ENCODE assay signal across 33 cellular contexts in genomic region chr16:70342016-70342415, GRCh38. TPM values are rescaled to one million over a fixed set of nuclear protein-coding genes. Genes with fewer than 3 reads are reported as not detected.
DNase-seq lines count a peak whose midpoint lies in the region; ATAC-seq and TF ChIP-seq lines count a peak whose summit lies in the region.
"Had no signal": no experiment of that assay in that cellular context is flagged by ENCODE, and none has a peak within 500 bp of the region (broad histone marks: within the 10 kb centered on the region; RNA-seq: fewer than 3 reads in every experiment).

No MANE protein-coding gene starts in this region.

- H3K79me2 ChIP-seq in smooth muscle cell (ENCODE audit: low read depth), result peaks cover 1% of the 10 kb centered on the region

- H2AFZ ChIP-seq in smooth muscle cell (ENCODE audit: low read depth), result no peak overlapping the region

- H3K27me3 Mint-ChIP-seq in activated T-cell treated with anti-CD3 and anti-CD28 coated beads, Interleukin-2, amount 50 U/mL, for 24 hours, result no peaks in the 10 kb centered on the region
- H3K27me3 Mint-ChIP-seq in activated T-cell treated with anti-CD3 and anti-CD28 coated beads, Interleukin-2, amount 50 U/mL, for 72 hours (ENCODE audit: low read depth), result no peaks in the 10 kb centered on the region
- H3K27me3 Mint-ChIP-seq: activated B cell treated with CpG ODN at 0.5 μM for 24 hours; activated naive CD8-positive, alpha-beta T cell treated with anti-CD3 and anti-CD28 coated beads, Interleukin-2, amount 10 ng/mL, durations not matched to agents 7 days and 5 days; naive B cell had no signal

- no peak for DNase-seq in activated T-cell treated with anti-CD3 and anti-CD28 coated beads, Interleukin-2, amount 50 U/mL, for 24 hours
- no peak for DNase-seq in activated T-cell treated with anti-CD3 and anti-CD28 coated beads, Interleukin-2, amount 50 U/mL, for 72 hours
- DNase-seq in NT2/D1 (ENCODE audit: low read depth, low spot score) (no peak), left ventricle myocardium inferior (no peak), smooth muscle cell (lab: John Stamatoyannopoulos, UW; ENCODE audit: unreplicated experiment) (no peak)
- no peak for DNase-seq in stimulated activated effector memory CD8-positive, alpha-beta T cell treated with anti-CD3 and anti-CD28 coated beads, Interleukin-12 subunit alpha, Interleukin-12 subunit beta, amount 100 ng/mL, for 72 hours (ENCODE audit: low spot score in 2 of 2)
- DNase-seq: ACHN; activated B cell treated with CpG ODN at 0.5 μM for 24 hours; activated CD4-positive, alpha-beta T cell treated with anti-CD3 and anti-CD28 coated beads, Interleukin-2, amount 50 U/mL, for 48 hours; activated effector memory CD4-positive, alpha-beta T cell treated with anti-CD3 and anti-CD28 coated beads, Interleukin-2, amount 50 U/mL, for 16 hours; activated naive CD8-positive, alpha-beta T cell treated with anti-CD3 and anti-CD28 coated beads, Interleukin-2, amount 10 ng/mL, durations not matched to agents 7 days and 5 days; BE2C; caudate nucleus; dermis blood vessel endothelial cell; hypothalamus; immature natural killer cell; left lung; MG63; naive B cell; NCI-H1417 treated with DMSO at 0.1 percent for 48 hours; NCI-H2107; NCI-H524; NK-92 treated with Interleukin-12 subunit alpha and Interleukin-12 subunit beta, amount 100 ng/mL, for 24 hours; retina; SIG-M5; spleen; SW 1271; T1000 had no signal

- no peak for ATAC-seq in activated T-cell treated with anti-CD3 and anti-CD28 coated beads, Interleukin-2, amount 50 U/mL, for 72 hours (replicated peaks in 1 of 2)
- no peak for ATAC-seq in stimulated activated effector memory CD8-positive, alpha-beta T cell treated with anti-CD3 and anti-CD28 coated beads, Interleukin-12 subunit alpha, Interleukin-12 subunit beta, amount 100 ng/mL, for 72 hours
- no peak for ATAC-seq in activated CD4-positive, CD25-positive, alpha-beta regulatory T cell treated with anti-CD3 and anti-CD28 coated beads, Interleukin-2, amount 50 U/mL, for 24 hours
- no peak for ATAC-seq in HG03139 (IDR thresholded peaks at IDR 0.05; ENCODE audit: unreplicated experiment)
- ATAC-seq: gastroesophageal sphincter, left lung had no signal

- H3K4me1 Mint-ChIP-seq in activated T-cell treated with anti-CD3 and anti-CD28 coated beads, Interleukin-2, amount 50 U/mL, for 24 hours (ENCODE audit: low read depth), result peaks cover 9% of the 10 kb centered on the region
- peaks cover 10% of the 10 kb centered on the region for H3K4me1 Mint-ChIP-seq in activated T-cell treated with anti-CD3 and anti-CD28 coated beads, Interleukin-2, amount 50 U/mL, for 72 hours (ENCODE audit: low read depth)
- peaks cover 5% of the 10 kb centered on the region for H3K4me1 Mint-ChIP-seq in stimulated activated effector memory CD8-positive, alpha-beta T cell treated with anti-CD3 and anti-CD28 coated beads, Interleukin-12 subunit alpha, Interleukin-12 subunit beta, amount 100 ng/mL, for 72 hours

- H3K36me3 ChIP-seq in NT2/D1 (ENCODE audit: insufficient read depth, insufficient read length, low read length) (peaks cover 37% of the 10 kb centered on the region), left ventricle myocardium inferior (no peaks in the 10 kb centered on the region), smooth muscle cell (ENCODE audit: low read depth) (no peaks in the 10 kb centered on the region)
- H3K36me3 ChIP-seq: ascending aorta, gastroesophageal sphincter, MG63 had no signal

- intact Hi-C loops in left ventricle myocardium inferior (cut with micrococcal nuclease), result no loop called here

- peaks cover 21% of the 10 kb centered on the region for H3K36me3 Mint-ChIP-seq in activated T-cell treated with anti-CD3 and anti-CD28 coated beads, Interleukin-2, amount 50 U/mL, for 24 hours (ENCODE audit: low read depth)
- H3K36me3 Mint-ChIP-seq in activated T-cell treated with anti-CD3 and anti-CD28 coated beads, Interleukin-2, amount 50 U/mL, for 72 hours (ENCODE audit: insufficient read depth in 2 of 2), result peaks cover 0 to 4% of the 10 kb centered on the region in 2 donors
- H3K36me3 Mint-ChIP-seq in stimulated activated effector memory CD8-positive, alpha-beta T cell treated with anti-CD3 and anti-CD28 coated beads, Interleukin-12 subunit alpha, Interleukin-12 subunit beta, amount 100 ng/mL, for 72 hours, result peaks cover 21% of the 10 kb centered on the region
- H3K36me3 Mint-ChIP-seq: immature natural killer cell, naive B cell had no signal

- H3K27ac ChIP-seq in left ventricle myocardium inferior (replicated peaks) (peak overlapping the region; percentile 58), smooth muscle cell (ENCODE audit: low read depth) (no peak overlapping the region)
- H3K27ac ChIP-seq: ascending aorta, gastroesophageal sphincter, left lung, spleen, tibial nerve had no signal

- no peak overlapping the region for H3K4me3 Mint-ChIP-seq in activated T-cell treated with anti-CD3 and anti-CD28 coated beads, Interleukin-2, amount 50 U/mL, for 24 hours
- no peak overlapping the region for H3K4me3 Mint-ChIP-seq in activated T-cell treated with anti-CD3 and anti-CD28 coated beads, Interleukin-2, amount 50 U/mL, for 72 hours
- H3K4me3 Mint-ChIP-seq in stimulated activated effector memory CD8-positive, alpha-beta T cell treated with anti-CD3 and anti-CD28 coated beads, Interleukin-12 subunit alpha, Interleukin-12 subunit beta, amount 100 ng/mL, for 72 hours, result no peak overlapping the region
- H3K4me3 Mint-ChIP-seq: activated B cell treated with CpG ODN at 0.5 μM for 24 hours; activated naive CD8-positive, alpha-beta T cell treated with anti-CD3 and anti-CD28 coated beads, Interleukin-2, amount 10 ng/mL, durations not matched to agents 7 days and 5 days; immature natural killer cell had no signal

- TF ChIP-seq CTCF in left ventricle myocardium inferior (IDR thresholded peaks at IDR 0.05; ENCODE audit: borderline replicate concordance), result peak; percentile 16
- no peak for TF ChIP-seq CTCF in smooth muscle cell (IDR thresholded peaks at IDR 0.05; ENCODE audit: borderline replicate concordance, insufficient read depth, poor library complexity, severe bottlenecking)

- peak overlapping the region; percentile 24 for H3K9ac ChIP-seq in NT2/D1 (ENCODE audit: insufficient read length, low read depth)
- no peak overlapping the region for H3K9ac ChIP-seq in smooth muscle cell (ENCODE audit: low read depth)

- peaks cover 4% of the 10 kb centered on the region for H3K4me1 ChIP-seq in NT2/D1 (ENCODE audit: insufficient read depth, insufficient read length)
- H3K4me1 ChIP-seq in left ventricle myocardium inferior, result peaks cover 13% of the 10 kb centered on the region
- peaks cover 5% of the 10 kb centered on the region for H3K4me1 ChIP-seq in smooth muscle cell (ENCODE audit: low read depth)
- H3K4me1 ChIP-seq: BE2C had no signal

- no peaks in the 10 kb centered on the region for H4K20me1 ChIP-seq in smooth muscle cell (ENCODE audit: low read depth)

- H3K4me3 ChIP-seq in NT2/D1 (ENCODE audit: insufficient read length, low read depth) (no peak overlapping the region), left ventricle myocardium inferior (no peak overlapping the region), smooth muscle cell (no peak overlapping the region)
- H3K4me3 ChIP-seq: ascending aorta, gastroesophageal sphincter, left lung, MG63, spleen, tibial nerve had no signal

- no peaks in the 10 kb centered on the region for H3K9me3 ChIP-seq in NT2/D1 (ENCODE audit: insufficient read depth, low read length)
- H3K9me3 ChIP-seq in left ventricle myocardium inferior (replicated peaks), result no peaks in the 10 kb centered on the region
- H3K9me3 ChIP-seq in smooth muscle cell (replicated peaks; ENCODE audit: low read depth), result no peaks in the 10 kb centered on the region
- H3K9me3 ChIP-seq: ascending aorta, BE2C, gastroesophageal sphincter, left lung, MG63, spleen, tibial nerve had no signal

- H3K4me2 ChIP-seq in smooth muscle cell, result no peak overlapping the region

- H3K9me3 Mint-ChIP-seq in activated T-cell treated with anti-CD3 and anti-CD28 coated beads, Interleukin-2, amount 50 U/mL, for 24 hours, result no peaks in the 10 kb centered on the region
- no peaks in the 10 kb centered on the region for H3K9me3 Mint-ChIP-seq in activated T-cell treated with anti-CD3 and anti-CD28 coated beads, Interleukin-2, amount 50 U/mL, for 72 hours
- no peaks in the 10 kb centered on the region for H3K9me3 Mint-ChIP-seq in stimulated activated effector memory CD8-positive, alpha-beta T cell treated with anti-CD3 and anti-CD28 coated beads, Interleukin-12 subunit alpha, Interleukin-12 subunit beta, amount 100 ng/mL, for 72 hours
- H3K9me3 Mint-ChIP-seq: activated B cell treated with CpG ODN at 0.5 μM for 24 hours; activated naive CD8-positive, alpha-beta T cell treated with anti-CD3 and anti-CD28 coated beads, Interleukin-2, amount 10 ng/mL, durations not matched to agents 7 days and 5 days; immature natural killer cell; naive B cell had no signal

- 85% methylated on average over 3 of the region's 3 CpGs for WGBS in smooth muscle cell (ENCODE audit: low lambda C conversion rate)

- no peaks in the 10 kb centered on the region for H3F3A ChIP-seq in smooth muscle cell (ENCODE audit: low read depth)

- peak overlapping the region; percentile 50 for H3K27ac Mint-ChIP-seq in activated T-cell treated with anti-CD3 and anti-CD28 coated beads, Interleukin-2, amount 50 U/mL, for 24 hours
- H3K27ac Mint-ChIP-seq in activated T-cell treated with anti-CD3 and anti-CD28 coated beads, Interleukin-2, amount 50 U/mL, for 72 hours, result no peak overlapping the region
- H3K27ac Mint-ChIP-seq in stimulated activated effector memory CD8-positive, alpha-beta T cell treated with anti-CD3 and anti-CD28 coated beads, Interleukin-12 subunit alpha, Interleukin-12 subunit beta, amount 100 ng/mL, for 72 hours, result peak overlapping the region; percentile 3
- H3K27ac Mint-ChIP-seq: activated B cell treated with CpG ODN at 0.5 μM for 24 hours; activated naive CD8-positive, alpha-beta T cell treated with anti-CD3 and anti-CD28 coated beads, Interleukin-2, amount 10 ng/mL, durations not matched to agents 7 days and 5 days had no signal

- H3K27me3 ChIP-seq in NT2/D1 (ENCODE audit: insufficient read depth, insufficient read length) (no peaks in the 10 kb centered on the region), left ventricle myocardium inferior (ENCODE audit: low read depth) (no peaks in the 10 kb centered on the region), smooth muscle cell (ENCODE audit: low read depth) (no peaks in the 10 kb centered on the region)
- H3K27me3 ChIP-seq: ascending aorta, BE2C, gastroesophageal sphincter, left lung, MG63, spleen, tibial nerve had no signal

RNA-seq across cellular contexts. Expression of gene DDX19A, which starts 4.7 kb away (rescaled TPM):
- 10 to 100 TPM; 37.1 to 46.8 TPM for total RNA-seq in activated T-cell treated with anti-CD3 and anti-CD28 coated beads, Interleukin-2, amount 50 U/mL, for 72 hours
- total RNA-seq in left ventricle myocardium inferior (27.1 TPM), smooth muscle cell (33.9 and 38.8 TPM in 2 replicates)
- polyA plus RNA-seq in smooth muscle cell, result 32.8 and 39.2 TPM in 2 replicates

RNA-seq across cellular contexts. Expression of gene DDX19B, which starts 43.0 kb away (rescaled TPM):
- total RNA-seq in activated T-cell treated with anti-CD3 and anti-CD28 coated beads, Interleukin-2, amount 50 U/mL, for 72 hours, result 10 to 100 TPM; 52.6 to 61.0 TPM
- total RNA-seq in left ventricle myocardium inferior (13.7 TPM), smooth muscle cell (24.5 and 49.6 TPM in 2 replicates)
- 31.8 and 40.9 TPM in 2 replicates for polyA plus RNA-seq in smooth muscle cell

RNA-seq across cellular contexts. Expression of gene AARS1, which starts 52.7 kb away (rescaled TPM):
- total RNA-seq in activated T-cell treated with anti-CD3 and anti-CD28 coated beads, Interleukin-2, amount 50 U/mL, for 72 hours, result 100 to 1,000 TPM; 273 to 308 TPM
- 61.0 TPM for total RNA-seq in left ventricle myocardium inferior
- 54.0 and 67.0 TPM in 2 replicates for total RNA-seq in smooth muscle cell
- polyA plus RNA-seq in smooth muscle cell, result 90.8 and 92.4 TPM in 2 replicates
